Comparison of ENCODE assay signal across 2 cellular contexts in the genomic region with DNA sequence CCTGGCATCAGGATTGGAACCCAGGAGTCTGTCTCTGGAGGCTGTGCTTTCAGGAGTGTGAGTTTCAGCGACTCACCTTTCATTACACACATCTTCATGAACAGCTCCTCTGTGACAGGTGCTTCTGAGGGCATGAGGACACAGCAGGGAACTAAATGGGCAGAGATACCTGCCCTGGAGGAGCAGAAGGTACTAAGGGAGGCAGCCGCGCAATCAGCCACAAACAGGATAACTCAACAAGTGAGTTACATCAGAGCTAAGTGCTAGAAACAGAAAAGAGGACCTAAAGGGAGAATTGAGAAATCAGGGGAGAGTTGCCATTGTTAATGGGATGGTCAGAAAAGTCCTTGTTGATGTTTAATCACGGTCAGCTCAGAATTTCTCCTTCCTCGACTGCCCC. TPM values are rescaled to one million over a fixed set of nuclear protein-coding genes. Genes with fewer than 3 reads are reported as not detected.
"Had no signal": no experiment of that assay in that cellular context is flagged by ENCODE, and none has a peak within 500 bp of the region (broad histone marks: within the 10 kb centered on the region; RNA-seq: fewer than 3 reads in every experiment).

No MANE protein-coding gene starts in this region.

RNA-seq across cellular contexts. Expression of a gene that starts 42.5 kb away (rescaled TPM):
- total RNA-seq: natural killer cell had no signal

RNA-seq across cellular contexts. Expression of a gene that starts 51.1 kb away (rescaled TPM):
- total RNA-seq: activated CD4-positive, alpha-beta T cell treated with anti-CD3 and anti-CD28 coated beads, Interleukin-2, amount 10 ng/mL, durations not matched to agents 7 days and 5 days had no signal
